28 cellular contexts compared by ENCODE assay signal in genomic region chrX:22015144-22015750, GRCh38. TPM values are rescaled to one million over a fixed set of nuclear protein-coding genes. Genes with fewer than 3 reads are reported as not detected.
"Had no signal": no experiment of that assay in that cellular context is flagged by ENCODE, and none has a peak within 500 bp of the region (broad histone marks: within the 10 kb centered on the region; RNA-seq: fewer than 3 reads in every experiment).

No MANE protein-coding gene starts in this region.

- H3K9me3 ChIP-seq: heart right ventricle, left ventricle myocardium inferior, neutrophil, right atrium auricular region, tibial nerve, uterus had no signal

- H3K36me3 ChIP-seq: heart right ventricle, left ventricle myocardium inferior, neural progenitor cell, neutrophil, right atrium auricular region, tibial nerve, uterus had no signal

- H3K27me3 ChIP-seq: hepatocyte, neural progenitor cell, neutrophil, right atrium auricular region, tibial nerve, uterus had no signal

- H3K4me1 Mint-ChIP-seq: natural killer cell; neural progenitor cell; stimulated activated memory B cell treated with anti-CD40 and anti-IgM and Interleukin-4, amounts not matched to agents 10 μg/mL and 1 μg/mL and 100 μg/mL, for 72 hours had no signal

- FAIRE-seq: keratinocyte had no signal

- H3K9me3 Mint-ChIP-seq: natural killer cell; stimulated activated memory B cell treated with anti-CD40 and anti-IgM and Interleukin-4, amounts not matched to agents 10 μg/mL and 1 μg/mL and 100 μg/mL, for 72 hours; stimulated activated naive CD8-positive, alpha-beta T cell treated with anti-CD3 and anti-CD28 coated beads, Interleukin-15, amount 100 ng/mL, for 72 hours; type B pancreatic cell had no signal

- H3K36me3 Mint-ChIP-seq: natural killer cell, neural progenitor cell had no signal

- H3K4me3 Mint-ChIP-seq: mesothelial cell of epicardium; natural killer cell; nephron progenitor cell; neural progenitor cell; stimulated activated memory B cell treated with anti-CD40 and anti-IgM and Interleukin-4, amounts not matched to agents 10 μg/mL and 1 μg/mL and 100 μg/mL, for 72 hours; stimulated activated naive CD8-positive, alpha-beta T cell treated with anti-CD3 and anti-CD28 coated beads, Interleukin-15, amount 100 ng/mL, for 72 hours; type B pancreatic cell had no signal

- H3K4me2 ChIP-seq: hepatocyte, neural progenitor cell, smooth muscle cell had no signal

- ATAC-seq: heart right ventricle; natural killer cell; sciatic nerve; stimulated activated memory B cell treated with anti-CD40 and anti-IgM and Interleukin-4, amounts not matched to agents 10 μg/mL and 1 μg/mL and 100 μg/mL, for 72 hours; stimulated activated naive CD8-positive, alpha-beta T cell treated with anti-CD3 and anti-CD28 coated beads, Interleukin-15, amount 100 ng/mL, for 72 hours had no signal

- DNase-seq: heart right ventricle; kidney glomerular epithelial cell; left ventricle myocardium inferior; mesendoderm; natural killer cell; nephron progenitor cell; occipital lobe; stimulated activated CD4-positive, alpha-beta T cell treated with anti-CD3 and anti-CD28 coated beads, Interleukin-1b, Interleukin-23, amount 100 ng/mL, for 48 hours; stimulated activated CD4-positive, alpha-beta T cell treated with anti-CD3 and anti-CD28 coated beads, Interleukin-2, amount 100 ng/mL, for 48 hours; stimulated activated CD4-positive, alpha-beta T cell treated with anti-CD3 and anti-CD28 coated beads, Interleukin-4, amount 100 ng/mL, for 4 hours; stimulated activated CD8-positive, alpha-beta memory T cell treated with anti-CD3 and anti-CD28 coated beads, Interleukin-4, amount 100 ng/mL, for 48 hours; stimulated activated naive CD4-positive, alpha-beta T cell treated with Interleukin-2 at 50 U/mL for 16 hours; stimulated activated naive CD8-positive, alpha-beta T cell treated with anti-CD3 and anti-CD28 coated beads, Interleukin-15, amount 100 ng/mL, for 72 hours; substantia nigra; uterus had no signal

- H3K4me1 ChIP-seq: heart right ventricle, left ventricle myocardium inferior, neural progenitor cell, parathyroid adenoma, right atrium auricular region, tibial nerve, uterus had no signal

- H3K4me3 ChIP-seq: heart right ventricle, hepatocyte, left ventricle myocardium inferior, lung, neural progenitor cell, right atrium auricular region, smooth muscle cell, tibial nerve, uterus had no signal

- H3K9ac ChIP-seq: neural progenitor cell, parathyroid adenoma had no signal

- H3K27ac ChIP-seq: heart right ventricle, hepatocyte, left ventricle myocardium inferior, neural progenitor cell, neutrophil, parathyroid adenoma, right atrium auricular region, tibial nerve, uterus had no signal

- H3K27me3 Mint-ChIP-seq: stimulated activated memory B cell treated with anti-CD40 and anti-IgM and Interleukin-4, amounts not matched to agents 10 μg/mL and 1 μg/mL and 100 μg/mL, for 72 hours; stimulated activated naive CD8-positive, alpha-beta T cell treated with anti-CD3 and anti-CD28 coated beads, Interleukin-15, amount 100 ng/mL, for 72 hours; type B pancreatic cell had no signal

- H3K27ac Mint-ChIP-seq: mesothelial cell of epicardium; natural killer cell; nephron progenitor cell; neural progenitor cell; stimulated activated memory B cell treated with anti-CD40 and anti-IgM and Interleukin-4, amounts not matched to agents 10 μg/mL and 1 μg/mL and 100 μg/mL, for 72 hours; stimulated activated naive CD8-positive, alpha-beta T cell treated with anti-CD3 and anti-CD28 coated beads, Interleukin-15, amount 100 ng/mL, for 72 hours; type B pancreatic cell had no signal

RNA-seq across cellular contexts. Expression of gene PHEX, which starts 16.9 kb away (rescaled TPM):
- total RNA-seq: right atrium auricular region, smooth muscle cell had no signal
- polyA plus RNA-seq: smooth muscle cell had no signal
